Comparison of ENCODE assay signal across 11 cellular contexts in the genomic region with DNA sequence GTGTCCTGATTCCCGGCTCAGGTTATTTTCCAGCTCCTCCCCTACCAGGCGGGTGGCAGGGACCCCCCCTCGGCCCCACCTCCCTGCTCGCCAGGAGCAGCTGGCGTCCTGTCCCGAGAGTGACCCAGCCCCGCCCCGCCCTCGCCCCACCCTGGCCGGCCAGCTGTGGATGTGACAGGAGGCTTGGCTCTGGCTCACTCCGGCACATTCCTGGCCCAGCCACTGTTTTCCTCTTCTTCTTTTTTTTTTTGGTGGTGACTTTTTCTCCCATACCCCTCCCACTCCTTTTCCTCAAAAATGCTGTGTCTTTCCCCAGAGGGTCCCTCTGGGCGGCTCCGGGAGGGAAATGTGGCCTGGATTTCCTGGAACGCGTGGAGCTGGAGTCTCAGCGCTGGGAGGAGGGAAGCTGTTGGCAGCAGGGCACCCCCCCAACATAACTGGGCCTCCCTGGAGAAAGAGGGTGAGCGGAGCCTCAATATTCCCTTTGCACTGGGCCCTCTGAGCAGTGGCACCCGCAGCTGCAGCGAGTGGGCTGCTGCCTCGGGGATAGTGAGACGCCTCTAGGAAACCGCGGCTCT. TPM values are rescaled to one million over a fixed set of nuclear protein-coding genes. Genes with fewer than 3 reads are reported as not detected.
DNase-seq lines count a peak whose midpoint lies in the region; ATAC-seq, FAIRE-seq and TF ChIP-seq lines count a peak whose summit lies in the region.
"Had no signal": no experiment of that assay in that cellular context is flagged by ENCODE, and none has a peak within 500 bp of the region (broad histone marks: within the 10 kb centered on the region; RNA-seq: fewer than 3 reads in every experiment).

No MANE protein-coding gene starts in this region.

- H3K4me1 ChIP-seq in H1 (replicated peaks in 1 of 4; ENCODE audit: control insufficient read depth in 3 of 4, insufficient read depth in 4 of 4, low read length in 3 of 4): peaks cover 13 to 34% (median 22%) of the 10 kb centered on the region in 4 experiments
- H3K4me1 ChIP-seq in lung (ENCODE audit: control insufficient read depth in 2 of 2, insufficient read depth in 2 of 2, low read length in 2 of 2): peaks cover 0 to 17% of the 10 kb centered on the region in 2 donors

- in situ Hi-C loops in brain microvascular endothelial cell (cut with HindIII; ENCODE audit: low pct_ligation_motif_present, low sequenced_read_pairs): no loop called here

- no peaks in the 10 kb centered on the region for H3K36me3 ChIP-seq in H1 (ENCODE audit: control insufficient read depth in 2 of 4, insufficient read depth in 4 of 4, low read length in 3 of 4)
- no peaks in the 10 kb centered on the region for H3K36me3 ChIP-seq in lung (ENCODE audit: control insufficient read depth in 2 of 2, insufficient read depth in 2 of 2, low read length in 2 of 2)
- no peaks in the 10 kb centered on the region for H3K36me3 ChIP-seq in brain microvascular endothelial cell (replicated peaks)

- no peak overlapping the region for H2BK120ac ChIP-seq in H1 (replicated peaks; ENCODE audit: low read depth, low read length)

- ATAC-seq in lung (ENCODE audit: insufficient read depth, low FRiP score) (no peak), HG03469 (IDR thresholded peaks at IDR 0.05; ENCODE audit: unreplicated experiment) (no peak)

- CTCF ChIA-PET in H1 (lab: Charles Lee; ENCODE audit: partially characterized antibody): interaction anchor here (1.0 to 8.8 kb wide), 9 partner anchors 9 to 96 kb away, joined by 3 to 73 read pairs (median 4); no protein-coding TSS in a partner anchor

- no peak overlapping the region for H3K4ac ChIP-seq in H1 (replicated peaks; ENCODE audit: insufficient read length, low read depth, low read length)

- WGBS in H1 (ENCODE audit: extremely low coverage in 1 of 2, insufficient coverage in 1 of 2, insufficient read length in 1 of 2, insufficient replicate concordance in 2 of 2, low coverage in 1 of 2, low lambda C conversion rate in 2 of 2, missing lambda C conversion rate in 1 of 2), 2 experiments: 59% methylated on average over 20 of the region's 23 CpGs; no CpG with 5 or more reads in 1 of the 2 experiments
- 21 to 35% methylated on average over 23 of the region's 23 CpGs for WGBS in lung, 2 donors

- TF ChIP-seq CTCF in H1 (IDR thresholded peaks at IDR 0.05; ENCODE audit: control extremely low read depth in 1 of 3, insufficient read depth in 1 of 3, low read depth in 1 of 3, low read length in 3 of 3): no peak
- TF ChIP-seq CTCF in lung (IDR thresholded peaks at IDR 0.05; ENCODE audit: control extremely low read depth, extremely low read depth): no peak
- no peak for TF ChIP-seq CTCF in brain microvascular endothelial cell (IDR thresholded peaks at IDR 0.05; ENCODE audit: low read depth, low read length, missing control alignments)

- H3K9ac ChIP-seq in H1 (replicated peaks in 1 of 4; ENCODE audit: extremely low read depth in 1 of 4, low read depth in 3 of 4, low read length in 3 of 4): no peak overlapping the region
- H3K9ac ChIP-seq: KMS-11 had no signal

- H3K23me2 ChIP-seq in H1 (ENCODE audit: low read depth, low read length): no peaks in the 10 kb centered on the region

- no peaks in the 10 kb centered on the region for H4K20me1 ChIP-seq in H1 (replicated peaks in 1 of 2; ENCODE audit: control insufficient read depth in 1 of 2, insufficient read depth in 2 of 2, low read length in 2 of 2)

- H3K4me2 ChIP-seq in H1 (ENCODE audit: insufficient read depth in 1 of 2, low read depth in 2 of 2, low read length in 2 of 2): 0 out of 4 replicates have a peak overlapping the region, but pooled peaks of 1 of the 2 experiments have one; percentile 22
- H3K4me2 ChIP-seq: KMS-11 had no signal

- no peak for FAIRE-seq in H1 (lab: Jason Lieb, UNC)
- FAIRE-seq: GM12891 had no signal

- H3K18ac ChIP-seq in H1 (ENCODE audit: extremely low read depth, low read length): peak overlapping the region; percentile 57; the same call in 1 of the 2 replicates

- no peak overlapping the region for H2AK5ac ChIP-seq in H1 (ENCODE audit: low read depth, low read length)

- no peak overlapping the region for H3K23ac ChIP-seq in H1 (ENCODE audit: insufficient read length)

- H2AFZ ChIP-seq in H1 (ENCODE audit: low read length): no peak overlapping the region

- H3K27ac ChIP-seq in H1 (ENCODE audit: low read depth, low read length): no peak overlapping the region
- peak overlapping the region in 1 of 2 donors; percentile 65 for H3K27ac ChIP-seq in lung (ENCODE audit: low read depth in 1 of 2, low read length in 1 of 2)
- H3K27ac ChIP-seq in brain microvascular endothelial cell: no peak overlapping the region
- H3K27ac ChIP-seq: KMS-11 had no signal

- no peak overlapping the region for H4K5ac ChIP-seq in H1 (ENCODE audit: insufficient read length, low read depth, low read length)

- no peak overlapping the region; the same call in 1 of the 2 replicates for H2BK15ac ChIP-seq in H1 (ENCODE audit: low read length)

- no peak for TF ChIP-seq RAD21 in H1 (IDR thresholded peaks at IDR 0.05 in 1 of 2, conservative IDR thresholded peaks at IDR 0.05 in 1 of 2; ENCODE audit: low read depth in 2 of 2, low read length in 2 of 2)

- TF ChIP-seq POLR2A in H1 (IDR thresholded peaks at IDR 0.05; ENCODE audit: control extremely low read depth in 1 of 2, low read depth in 2 of 2, low read length in 2 of 2): no peak

- POLR2A ChIA-PET in H1 (lab: Charles Lee; ENCODE audit: partially characterized antibody): interaction anchor here (3.7 to 5.0 kb wide), 2 partner anchors 9 to 29 kb away, joined by 18 to 24 read pairs; a partner anchor contains a TSS

- no peak overlapping the region for H3K56ac ChIP-seq in H1 (replicated peaks; ENCODE audit: insufficient read length, low read depth, low read length)

- H3K9me3 ChIP-seq in H1 (ENCODE audit: insufficient read depth in 2 of 2, low read depth in 1 of 2, low read length in 1 of 2): no peaks in the 10 kb centered on the region
- no peaks in the 10 kb centered on the region for H3K9me3 ChIP-seq in lung (ENCODE audit: control insufficient read depth in 2 of 2, insufficient read depth in 1 of 2, low read length in 1 of 2)

- H3K14ac ChIP-seq in H1 (ENCODE audit: insufficient read length): no peak overlapping the region

- no peak for TF ChIP-seq EP300 in H1 (IDR thresholded peaks at IDR 0.05; ENCODE audit: borderline replicate concordance in 1 of 2, low read depth in 2 of 2, low read length in 2 of 2)

- 0 out of 2 replicates have a peak overlapping the region, but pooled peaks have one; percentile 11 for H2BK12ac ChIP-seq in H1 (ENCODE audit: low read depth, low read length)

- H3K27me3 ChIP-seq in H1 (replicated peaks in 1 of 4; ENCODE audit: control insufficient read depth in 3 of 4, extremely low read depth in 1 of 4, insufficient read depth in 3 of 4, low read length in 3 of 4) (peaks cover 0 to 11% (median 3%) of the 10 kb centered on the region in 4 experiments; a peak in 5 of 7 replicates), lung (ENCODE audit: control insufficient read depth, insufficient read depth) (no peaks in the 10 kb centered on the region), brain microvascular endothelial cell (replicated peaks) (no peaks in the 10 kb centered on the region)

- H2BK20ac ChIP-seq in H1 (ENCODE audit: low read length): peak overlapping the region; percentile 91; the same call in 1 of the 2 replicates

- DNase-seq in NCI-H1694 treated with DMSO at 0.1 percent for 48 hours (lab: John Stamatoyannopoulos, UW) (peak; percentile 15), NCI-H1694 (lab: John Stamatoyannopoulos, UW) (no peak), H1 (ENCODE audit: low read depth in 1 of 2, low spot score in 2 of 2) (peak in 1 of 2 experiments; percentile 63), lung (ENCODE audit: low spot score) (peak; percentile 36), ureter (ENCODE audit: low spot score) (peak; percentile 67), NCI-H748 (lab: John Stamatoyannopoulos, UW; ENCODE audit: unreplicated experiment) (no peak), brain microvascular endothelial cell (no peak)
- DNase-seq: activated CD4-positive, alpha-beta memory T cell treated with anti-CD3 and anti-CD28 coated beads for 36 hours had no signal

- no peaks in the 10 kb centered on the region for H3K79me1 ChIP-seq in H1 (ENCODE audit: low read depth, low read length)

- no peak overlapping the region for H4K91ac ChIP-seq in H1 (replicated peaks; ENCODE audit: insufficient read length, low read length)

- H3K4me3 ChIP-seq in H1 (ENCODE audit: extremely low read depth in 1 of 4, insufficient read depth in 2 of 4, low read depth in 3 of 4, low read length in 4 of 4): 0 out of 8 replicates have a peak overlapping the region, but pooled peaks of 1 of the 4 experiments have one; percentile 13
- H3K4me3 ChIP-seq in lung: no peak overlapping the region
- H3K4me3 ChIP-seq in brain microvascular endothelial cell (ENCODE audit: low read depth, low read length): no peak overlapping the region

- H2BK5ac ChIP-seq in H1 (ENCODE audit: low read depth, low read length): 0 out of 2 replicates have a peak overlapping the region, but pooled peaks have one; percentile 20

- peak overlapping the region; percentile 89 for H4K8ac ChIP-seq in H1 (ENCODE audit: extremely low read depth, insufficient read depth, low read length)

- H3K79me2 ChIP-seq in H1 (ENCODE audit: control insufficient read depth in 1 of 2, insufficient read depth in 2 of 2, low read length in 2 of 2): no peaks in the 10 kb centered on the region

RNA-seq across cellular contexts. Expression of a gene that starts 28.3 kb away (rescaled TPM):
- total RNA-seq in H1 (2021; fragmentation: NEBNext Ultra II Directional; extraction: Animal tissue kit (Norgen Biotek cat#: 25700)): 247 and 260 TPM in 2 replicates
- polyA plus RNA-seq in H1 (2011; rRNA removed) (107 and 117 TPM in 2 replicates), lung (10 to 100 TPM; 20.5 to 37.9 TPM)
- 132 TPM for polyA plus RNA-seq in H1 (2011; cell fraction: cytosol; rRNA removed)
- polyA plus RNA-seq in H1 (2011; cell fraction: nucleus; rRNA removed): 111 TPM
- 137 to 164 TPM (median 152 TPM) in 4 replicates for polyA plus RNA-seq in H1 (2012, experiment 1 of 2)
- polyA plus RNA-seq in H1 (2012, experiment 2 of 2): 47.5 TPM
- polyA plus RNA-seq in H1 (2013, experiment 1 of 2): 165 TPM
- polyA plus RNA-seq in H1 (2013, experiment 2 of 2): 173 TPM
- 267 and 364 TPM in 2 replicates for polyA minus RNA-seq in H1 (2011; rRNA and poly(A)+ RNA removed)
- polyA minus RNA-seq in H1 (2011; cell fraction: cytosol; rRNA and poly(A)+ RNA removed): 136 TPM
- 196 TPM for polyA minus RNA-seq in H1 (2011; cell fraction: nucleus; rRNA and poly(A)+ RNA removed)
- total RNA-seq in lung (100 to 1,000 TPM in 1 of 2 donors, 10 to 100 TPM in 1; 83.5 to 186 TPM), ureter (160 TPM)

RNA-seq across cellular contexts. Expression of a gene that starts 38.3 kb away (rescaled TPM):
- 6.9 and 7.3 TPM in 2 replicates for total RNA-seq in H1 (2021; fragmentation: NEBNext Ultra II Directional; extraction: Animal tissue kit (Norgen Biotek cat#: 25700))
- 3.7 and 4.4 TPM in 2 replicates for polyA plus RNA-seq in H1 (2011; rRNA removed)
- polyA plus RNA-seq in H1 (2011; cell fraction: cytosol; rRNA removed): 4.0 TPM
- 2.3 TPM for polyA plus RNA-seq in H1 (2011; cell fraction: nucleus; rRNA removed)
- 3.3 to 7.0 TPM (median 5.5 TPM) in 4 replicates for polyA plus RNA-seq in H1 (2012, experiment 1 of 2)
- 1.3 TPM for polyA plus RNA-seq in H1 (2012, experiment 2 of 2)
- polyA plus RNA-seq in H1 (2013, experiment 1 of 2): 5.6 TPM
- polyA plus RNA-seq in H1 (2013, experiment 2 of 2): 5.4 TPM
- polyA minus RNA-seq in H1 (2011; rRNA and poly(A)+ RNA removed): 0.15 and 0.38 TPM in 2 replicates
- polyA minus RNA-seq in H1 (2011; cell fraction: cytosol; rRNA and poly(A)+ RNA removed): 4.1 TPM
- polyA minus RNA-seq in H1 (2011; cell fraction: nucleus; rRNA and poly(A)+ RNA removed): 2.9 TPM
- under 1 TPM in 1 of 2 donors, not detected in 1; 0.82 TPM for total RNA-seq in lung
- polyA plus RNA-seq in lung: under 1 TPM; 0.28 to 0.40 TPM
- 0.65 TPM for total RNA-seq in ureter
- total RNA-seq: activated CD4-positive, alpha-beta memory T cell treated with anti-CD3 and anti-CD28 coated beads for 36 hours had no signal

Comparison
In these comparisons a context has a peak if more than half of its experiments do, and no peak if none do; other contexts are left out.
1. DNase-seq: peak in NCI-H1694 treated with DMSO at 0.1 percent for 48 hours (single experiment), lung (single experiment) and ureter (single experiment); none in NCI-H1694 (single experiment), NCI-H748 (single experiment) and brain microvascular endothelial cell (single experiment).